In the genomic region with DNA sequence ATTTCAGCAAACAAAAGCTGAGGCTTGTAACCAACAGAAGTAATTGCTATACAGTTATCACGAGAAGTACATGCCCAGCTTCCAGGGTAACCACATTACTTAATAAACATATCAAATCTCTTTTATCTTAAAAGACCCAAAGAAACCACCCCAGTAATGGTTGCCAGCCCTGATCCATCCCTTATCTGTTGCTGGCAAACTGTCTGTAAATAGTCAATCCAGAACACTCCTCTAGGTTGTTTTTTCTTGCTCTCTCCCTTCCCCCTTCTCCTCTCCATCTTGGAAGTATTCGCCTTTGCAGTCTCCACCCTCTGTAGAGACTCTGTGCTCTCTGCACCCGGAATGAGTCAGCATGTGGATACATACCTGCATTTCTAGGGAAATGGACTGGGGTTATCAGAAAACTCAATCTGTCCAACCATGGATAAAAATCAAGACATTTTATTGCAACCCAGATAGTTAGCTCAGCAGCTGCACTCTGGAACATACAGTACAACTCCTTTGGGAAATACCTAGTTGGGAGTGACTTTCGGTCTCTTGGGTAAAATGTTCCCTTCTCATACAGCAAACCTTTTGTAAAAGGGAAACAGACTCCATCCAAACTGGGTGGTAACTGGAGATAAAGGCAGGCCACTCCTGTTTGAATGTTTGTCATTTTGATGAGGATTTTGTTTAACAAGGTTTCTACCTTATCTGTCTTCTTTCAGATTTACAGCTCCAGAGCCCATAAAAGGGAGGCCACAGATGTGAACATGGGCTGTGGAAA, we compare ENCODE assay signal across 14 cellular contexts.
A peak's percentile ranks its signal among the peaks of the same experiment; 100 is the strongest.
DNase-seq lines count a peak whose midpoint lies in the region; FAIRE-seq and TF ChIP-seq lines count a peak whose summit lies in the region.
"Had no signal": no experiment of that assay in that cellular context is flagged by ENCODE, and none has a peak within 500 bp of the region (broad histone marks: within the 10 kb centered on the region; RNA-seq: fewer than 3 reads in every experiment).

No MANE protein-coding gene starts in this region.

- H3K27me3 Mint-ChIP-seq in astrocyte (ENCODE audit: low read depth, unreplicated experiment) (no peaks in the 10 kb centered on the region), immature natural killer cell (ENCODE audit: low read depth in 3 of 3) (peaks cover 3 to 8% (median 8%) of the 10 kb centered on the region in 3 donors)

- H3K36me3 ChIP-seq in astrocyte (ENCODE audit: insufficient read depth, low read length) (no peaks in the 10 kb centered on the region), uterus (no peaks in the 10 kb centered on the region)
- H3K36me3 ChIP-seq: cardiac muscle cell, WERI-Rb-1 had no signal

- H2AFZ ChIP-seq in astrocyte (ENCODE audit: low read depth, low read length): no peak overlapping the region

- H3K9ac ChIP-seq in astrocyte (ENCODE audit: low read length): no peak overlapping the region

- intact Hi-C loops in uterus (cut with DNase I; ENCODE audit: low total_unique reads): no loop called here

- peak overlapping the region; percentile 20 for H3K27ac ChIP-seq in astrocyte (ENCODE audit: low read depth, low read length)
- peak overlapping the region; percentile 75 to 80 for H3K27ac ChIP-seq in uterus
- H3K27ac ChIP-seq: cardiac muscle cell, WERI-Rb-1 had no signal

- peak overlapping the region; percentile 90 for H3K27ac Mint-ChIP-seq in astrocyte (ENCODE audit: unreplicated experiment)
- H3K27ac Mint-ChIP-seq in immature natural killer cell: peak overlapping the region in 4 of 6 donors; percentile 30 to 72 (median 56)

- H3K4me2 ChIP-seq in astrocyte (ENCODE audit: low read length): peak overlapping the region; percentile 46

- H3K36me3 Mint-ChIP-seq in astrocyte (ENCODE audit: low read depth, unreplicated experiment) (no peaks in the 10 kb centered on the region), immature natural killer cell (peaks cover 4 to 11% (median 11%) of the 10 kb centered on the region in 3 donors)

- H3K27me3 ChIP-seq in astrocyte (ENCODE audit: insufficient read depth, low read length) (no peaks in the 10 kb centered on the region), uterus (no peaks in the 10 kb centered on the region)
- H3K27me3 ChIP-seq: cardiac muscle cell had no signal

- H3K4me3 Mint-ChIP-seq in astrocyte (ENCODE audit: unreplicated experiment) (no peak overlapping the region), immature natural killer cell (no peak overlapping the region)

- no peaks in the 10 kb centered on the region for H4K20me1 ChIP-seq in astrocyte (ENCODE audit: insufficient read depth, low read length)

- peaks cover 45% of the 10 kb centered on the region for H3K4me1 Mint-ChIP-seq in astrocyte (ENCODE audit: low read depth, unreplicated experiment)
- peaks cover 59 to 73% of the 10 kb centered on the region in 2 donors for H3K4me1 Mint-ChIP-seq in immature natural killer cell

- peak; percentile 30 for DNase-seq in NCI-H1436 (lab: John Stamatoyannopoulos, UW)
- DNase-seq in NCI-H1436 treated with DMSO at 0.1 percent for 48 hours (lab: John Stamatoyannopoulos, UW): no peak
- DNase-seq in astrocyte (ENCODE audit: low read depth): peak; percentile 69
- DNase-seq in immature natural killer cell: no peak
- DNase-seq in uterus: peak in 1 of 2 donors; percentile 40
- DNase-seq in GM13976 (ENCODE audit: low spot score): no peak
- DNase-seq in midbrain (lab: John Stamatoyannopoulos, UW): no peak
- no peak for DNase-seq in activated CD8-positive, alpha-beta memory T cell treated with anti-CD3 and anti-CD28 coated beads, Interleukin-2, amount 50 U/mL, for 4 hours
- DNase-seq: NCI-H1694; stimulated activated CD4-positive, alpha-beta T cell treated with anti-CD3 and anti-CD28 coated beads, Interleukin-4, amount 100 ng/mL, for 24 hours; WERI-Rb-1 had no signal

- H3K9me3 ChIP-seq in astrocyte (ENCODE audit: insufficient read depth, low read depth, low read length) (no peaks in the 10 kb centered on the region), uterus (no peaks in the 10 kb centered on the region)

- no peaks in the 10 kb centered on the region for H3K9me3 Mint-ChIP-seq in astrocyte (ENCODE audit: unreplicated experiment)
- H3K9me3 Mint-ChIP-seq in immature natural killer cell: no peaks in the 10 kb centered on the region

- TF ChIP-seq POLR2A in uterus (IDR thresholded peaks at IDR 0.05): no peak

- no peak for FAIRE-seq in astrocyte (lab: Jason Lieb, UNC)
- FAIRE-seq: A204.1, GM12891 had no signal

- no peak overlapping the region for H3K4me3 ChIP-seq in astrocyte (ENCODE audit: insufficient read depth, low read depth, low read length)
- H3K4me3 ChIP-seq in uterus: no peak overlapping the region
- H3K4me3 ChIP-seq: cardiac muscle cell had no signal

- H3K4me1 ChIP-seq in astrocyte (ENCODE audit: insufficient read depth, low read length): peaks cover 23% of the 10 kb centered on the region
- H3K4me1 ChIP-seq in uterus: no peaks in the 10 kb centered on the region

- no peaks in the 10 kb centered on the region for H3K79me2 ChIP-seq in astrocyte (ENCODE audit: insufficient read depth, low read length)

- in situ Hi-C loops in GM13976 (cut with MboI; ENCODE audit: low sequenced_read_pairs, unreplicated experiment): no loop called here

- no peak for TF ChIP-seq CTCF in astrocyte (IDR thresholded peaks at IDR 0.05; ENCODE audit: insufficient read depth, low read depth, low read length)
- TF ChIP-seq CTCF in uterus (IDR thresholded peaks at IDR 0.05): no peak
- no peak for TF ChIP-seq CTCF in GM13976 (IDR thresholded peaks at IDR 0.05; ENCODE audit: borderline replicate concordance, control extremely low read depth, extremely low read depth, insufficient read depth, missing control alignments)

Comparison
In these comparisons a context has a peak if more than half of its experiments do, and no peak if none do; other contexts are left out.
1. DNase-seq: peak in NCI-H1436 (single experiment) and astrocyte (single experiment); none in NCI-H1436 treated with DMSO at 0.1 percent for 48 hours (single experiment), immature natural killer cell (0 of 3), GM13976 (single experiment), midbrain (single experiment) and activated CD8-positive, alpha-beta memory T cell treated with anti-CD3 and anti-CD28 coated beads, Interleukin-2, amount 50 U/mL, for 4 hours (single experiment).